32 cellular contexts compared by ENCODE assay signal in genomic region chr9:22413884-22414283, GRCh38. TPM values are rescaled to one million over a fixed set of nuclear protein-coding genes. Genes with fewer than 3 reads are reported as not detected.
DNase-seq lines count a peak whose midpoint lies in the region; ATAC-seq, FAIRE-seq and TF ChIP-seq lines count a peak whose summit lies in the region.
"Had no signal": no experiment of that assay in that cellular context is flagged by ENCODE, and none has a peak within 500 bp of the region (broad histone marks: within the 10 kb centered on the region; RNA-seq: fewer than 3 reads in every experiment).

No MANE protein-coding gene starts in this region.

- H3K4me3 Mint-ChIP-seq in Calu3 (ENCODE audit: low read depth, unreplicated experiment) (no peak overlapping the region), chondrocyte (ENCODE audit: unreplicated experiment) (no peak overlapping the region)
- H3K4me3 Mint-ChIP-seq: activated CD4-positive, alpha-beta T cell treated with anti-CD3 and anti-CD28 coated beads for 36 hours; activated naive CD8-positive, alpha-beta T cell treated with anti-CD3 and anti-CD28 coated beads for 36 hours; IgD-negative memory B cell; neural crest cell had no signal

- H3K36me3 ChIP-seq in mucosa of descending colon (ENCODE audit: low read depth), result no peaks in the 10 kb centered on the region
- H3K36me3 ChIP-seq in psoas muscle (ENCODE audit: insufficient read depth in 1 of 2, low read depth in 1 of 2), result no peaks in the 10 kb centered on the region
- H3K36me3 ChIP-seq: pancreas, right atrium auricular region, spleen, upper lobe of left lung had no signal

- H3K4me1 ChIP-seq in mucosa of descending colon (ENCODE audit: low read depth), result no peaks in the 10 kb centered on the region
- no peaks in the 10 kb centered on the region for H3K4me1 ChIP-seq in psoas muscle
- H3K4me1 ChIP-seq: Caco-2, pancreas, right atrium auricular region, spleen, upper lobe of left lung had no signal

- H3K9me3 ChIP-seq in mucosa of descending colon (no peaks in the 10 kb centered on the region), psoas muscle (no peaks in the 10 kb centered on the region)
- H3K9me3 ChIP-seq: Caco-2, pancreas, upper lobe of left lung had no signal

- no peaks in the 10 kb centered on the region for H3K27me3 ChIP-seq in psoas muscle (ENCODE audit: insufficient read depth in 3 of 3, low read length in 2 of 3)
- H3K27me3 ChIP-seq: dorsolateral prefrontal cortex, pancreas, right atrium auricular region, spleen, upper lobe of left lung had no signal

- DNase-seq in Calu3, result no peak
- DNase-seq in HTR-8/SVneo (ENCODE audit: insufficient read length, low spot score), result peak; percentile 5
- no peak for DNase-seq in chondrocyte (ENCODE audit: low spot score)
- peak; percentile 49 for DNase-seq in kidney tubule cell (ENCODE audit: low spot score)
- DNase-seq in mucosa of descending colon, result no peak
- no peak for DNase-seq in psoas muscle
- DNase-seq in glomerular visceral epithelial cell (ENCODE audit: extremely low spot score), result no peak
- DNase-seq: activated CD4-positive, alpha-beta T cell treated with anti-CD3 and anti-CD28 coated beads for 36 hours; activated effector memory CD4-positive, alpha-beta T cell treated with Interleukin-2 at 50 U/mL for 16 hours; activated naive CD8-positive, alpha-beta T cell treated with anti-CD3 and anti-CD28 coated beads for 36 hours; activated T-cell treated with anti-CD3 and anti-CD28 coated beads for 4 hours; aorta; C1 segment of cervical spinal cord; Caco-2; central memory CD4-positive, alpha-beta T cell; dorsolateral prefrontal cortex; NCI-H2081 treated with DMSO at 0.1 percent for 48 hours; NCI-H226; NCI-H748 treated with DMSO at 0.1 percent for 48 hours; pancreas; spleen; stimulated activated CD4-positive, alpha-beta T cell treated with anti-CD3 and anti-CD28 coated beads, Interleukin-2, amount 100 ng/mL, for 48 hours; substantia nigra; T-helper 2 cell had no signal

- no TSS peak for BruUV-seq in Calu3 (replicated peaks; lab: Mats Ljungman, UMichigan)

- no peak for FAIRE-seq in HTR-8/SVneo (lab: Jason Lieb, UNC)
- FAIRE-seq: GM12891, pancreas had no signal

- WGBS in psoas muscle, 3 donors, result 60 to 79% (median 76%) methylated on average over 1 of the region's 1 CpG

- no peak for ATAC-seq in mucosa of descending colon
- no peak for ATAC-seq in psoas muscle
- ATAC-seq: activated CD4-positive, alpha-beta T cell treated with anti-CD3 and anti-CD28 coated beads for 36 hours; pancreas had no signal

- H3K36me3 Mint-ChIP-seq in Calu3 (ENCODE audit: insufficient read depth, unreplicated experiment) (no peaks in the 10 kb centered on the region), chondrocyte (ENCODE audit: low read depth) (peaks cover 3% of the 10 kb centered on the region)
- H3K36me3 Mint-ChIP-seq: activated naive CD8-positive, alpha-beta T cell treated with anti-CD3 and anti-CD28 coated beads for 36 hours; IgD-negative memory B cell had no signal

- H3K9me3 Mint-ChIP-seq in Calu3 (ENCODE audit: low read depth, unreplicated experiment), result peaks cover 3% of the 10 kb centered on the region
- peaks cover 12% of the 10 kb centered on the region for H3K9me3 Mint-ChIP-seq in chondrocyte (ENCODE audit: low read depth)
- H3K9me3 Mint-ChIP-seq: activated naive CD8-positive, alpha-beta T cell treated with anti-CD3 and anti-CD28 coated beads for 36 hours had no signal

- intact Hi-C loops in Calu3 (cut with micrococcal nuclease; ENCODE audit: unreplicated experiment) (no loop called here), mucosa of descending colon (cut with DNase I, micrococcal nuclease) (no loop called here), psoas muscle (cut with DNase I) (no loop called here)

- H3K4me1 Mint-ChIP-seq in Calu3 (ENCODE audit: low read depth, unreplicated experiment) (peaks cover 28% of the 10 kb centered on the region), chondrocyte (ENCODE audit: low read depth) (peaks cover 36% of the 10 kb centered on the region)
- H3K4me1 Mint-ChIP-seq: activated CD4-positive, alpha-beta T cell treated with anti-CD3 and anti-CD28 coated beads for 36 hours; activated naive CD8-positive, alpha-beta T cell treated with anti-CD3 and anti-CD28 coated beads for 36 hours had no signal

- no peak overlapping the region for H3K4me3 ChIP-seq in mucosa of descending colon
- H3K4me3 ChIP-seq in psoas muscle, result no peak overlapping the region
- H3K4me3 ChIP-seq: dorsolateral prefrontal cortex, lung, pancreas, right atrium auricular region, SK-N-MC, spleen, upper lobe of left lung had no signal

- H3K27me3 Mint-ChIP-seq in Calu3 (ENCODE audit: unreplicated experiment) (no peaks in the 10 kb centered on the region), chondrocyte (ENCODE audit: low read depth) (no peaks in the 10 kb centered on the region)
- H3K27me3 Mint-ChIP-seq: activated CD4-positive, alpha-beta T cell treated with anti-CD3 and anti-CD28 coated beads for 36 hours; activated naive CD8-positive, alpha-beta T cell treated with anti-CD3 and anti-CD28 coated beads for 36 hours; IgD-negative memory B cell had no signal

- H3K27ac Mint-ChIP-seq in Calu3 (ENCODE audit: unreplicated experiment) (peak overlapping the region; percentile 22), chondrocyte (ENCODE audit: unreplicated experiment) (peak overlapping the region; percentile 67)
- H3K27ac Mint-ChIP-seq: activated CD4-positive, alpha-beta T cell treated with anti-CD3 and anti-CD28 coated beads for 36 hours; activated naive CD8-positive, alpha-beta T cell treated with anti-CD3 and anti-CD28 coated beads for 36 hours; IgD-negative memory B cell had no signal

- CTCF ChIA-PET in Calu3 (lab: Charles Lee), result no interaction called here

- no peak for TF ChIP-seq CTCF in Calu3 (IDR thresholded peaks at IDR 0.05; ENCODE audit: unreplicated experiment)
- TF ChIP-seq CTCF in chondrocyte (IDR thresholded peaks at IDR 0.05), result no peak
- TF ChIP-seq CTCF in mucosa of descending colon (IDR thresholded peaks at IDR 0.05), result no peak
- no peak for TF ChIP-seq CTCF in psoas muscle (IDR thresholded peaks at IDR 0.05)

- H3K27ac ChIP-seq in psoas muscle, result no peak overlapping the region
- H3K27ac ChIP-seq: dorsolateral prefrontal cortex, pancreas, right atrium auricular region, SK-N-MC, spleen, upper lobe of left lung had no signal

RNA-seq across cellular contexts. Expression of gene DMRTA1, which starts 32.7 kb away (rescaled TPM):
- 2.8 and 2.9 TPM in 2 replicates for total RNA-seq in Calu3 (2022)
- 5.0 to 6.7 TPM (median 5.2 TPM) in 3 replicates for total RNA-seq in chondrocyte
- 1 to 10 TPM; 1.0 to 1.3 (median 1.2) TPM for total RNA-seq in mucosa of descending colon
- under 1 TPM; 0.20 to 0.67 (median 0.47) TPM for total RNA-seq in psoas muscle
- polyA plus RNA-seq in psoas muscle, result under 1 TPM; 0.09 to 0.51 (median 0.21) TPM
- total RNA-seq: activated CD4-positive, alpha-beta T cell treated with anti-CD3 and anti-CD28 coated beads for 36 hours; activated naive CD8-positive, alpha-beta T cell treated with anti-CD3 and anti-CD28 coated beads for 36 hours; Daoy had no signal
- polyA plus RNA-seq: aorta, IgD-negative memory B cell had no signal

Comparison
In these comparisons a context has a peak if more than half of its experiments do, and no peak if none do; other contexts are left out.
1. DNase-seq: peak in HTR-8/SVneo (single experiment) and kidney tubule cell (single experiment); none in Calu3 (single experiment), chondrocyte (single experiment), mucosa of descending colon (0 of 3), psoas muscle (0 of 2) and glomerular visceral epithelial cell (single experiment).